Comparison of ENCODE assay signal across 9 cellular contexts in genomic region chr4:6641971-6642320, GRCh38. TPM values are rescaled to one million over a fixed set of nuclear protein-coding genes. Genes with fewer than 3 reads are reported as not detected.
DNase-seq lines count a peak whose midpoint lies in the region; ATAC-seq and TF ChIP-seq lines count a peak whose summit lies in the region.
"Had no signal": no experiment of that assay in that cellular context is flagged by ENCODE, and none has a peak within 500 bp of the region (broad histone marks: within the 10 kb centered on the region; RNA-seq: fewer than 3 reads in every experiment).

No MANE protein-coding gene starts in this region.

- H3K4me1 Mint-ChIP-seq in CD8-positive, alpha-beta memory T cell, result peaks cover 37 to 53% (median 50%) of the 10 kb centered on the region in 3 donors

- H3K9me3 ChIP-seq in CD8-positive, alpha-beta memory T cell (ENCODE audit: low read length), result no peaks in the 10 kb centered on the region
- H3K9me3 ChIP-seq in Peyer's patch, result no peaks in the 10 kb centered on the region
- no peaks in the 10 kb centered on the region for H3K9me3 ChIP-seq in ovary

- DNase-seq in CD8-positive, alpha-beta memory T cell, result no peak
- DNase-seq in Peyer's patch, result peak in 1 of 3 donors; percentile 42
- no peak for DNase-seq in epithelial cell of proximal tubule (ENCODE audit: low read depth)
- no peak for DNase-seq in ovary
- no peak for DNase-seq in NCI-H146 treated with DMSO at 0.1 percent for 48 hours (lab: John Stamatoyannopoulos, UW; ENCODE audit: unreplicated experiment)
- no peak for DNase-seq in NCI-H1436 treated with DMSO at 0.1 percent for 48 hours (lab: John Stamatoyannopoulos, UW)
- no peak for DNase-seq in activated gamma-delta T cell (lab: John Stamatoyannopoulos, UW)
- DNase-seq: SHP77 treated with DMSO at 0.1 percent for 48 hours had no signal

- peaks cover 14 to 42% (median 14%) of the 10 kb centered on the region in 3 donors for H3K36me3 Mint-ChIP-seq in CD8-positive, alpha-beta memory T cell

- H3K27ac ChIP-seq in CD8-positive, alpha-beta memory T cell (ENCODE audit: low read depth, low read length), result peak overlapping the region; percentile 96
- H3K27ac ChIP-seq in Peyer's patch (peak overlapping the region; percentile 93 to 95 (median 94)), ovary (peak overlapping the region; percentile 71 to 85)

- intact Hi-C loops in ovary (cut with DNase I), result loop anchor here in 2 of 4 donors (5.0 to 10.0 kb wide), 2 partner anchors 70 to 73 kb away; partner anchors contain the start of gene BLOC1S4 (in 1 of the 2)

- WGBS in ovary, 3 donors, result 10 to 27% (median 15%) methylated on average over 5 of the region's 5 CpGs

- H3K27me3 ChIP-seq in CD8-positive, alpha-beta memory T cell (ENCODE audit: insufficient read depth, low read length, poor library complexity, severe bottlenecking), result no peaks in the 10 kb centered on the region
- no peaks in the 10 kb centered on the region for H3K27me3 ChIP-seq in Peyer's patch
- H3K27me3 ChIP-seq in ovary, result no peaks in the 10 kb centered on the region

- no peak for TF ChIP-seq POLR2A in Peyer's patch (IDR thresholded peaks at IDR 0.05)
- no peak for TF ChIP-seq POLR2A in ovary (IDR thresholded peaks at IDR 0.05)

- H3K4me3 ChIP-seq in CD8-positive, alpha-beta memory T cell (ENCODE audit: low read length), result peak overlapping the region; percentile 98
- H3K4me3 ChIP-seq in Peyer's patch (peak overlapping the region in 3 of 4 donors; percentile 84 to 85 (median 84)), epithelial cell of proximal tubule (ENCODE audit: low read depth, low read length) (peak overlapping the region; percentile 95), ovary (peak overlapping the region; percentile 88)

- no peak for TF ChIP-seq EP300 in ovary (IDR thresholded peaks at IDR 0.05)

- peak overlapping the region; percentile 94 to 100 (median 99) for H3K4me3 Mint-ChIP-seq in CD8-positive, alpha-beta memory T cell

- H3K27me3 Mint-ChIP-seq in CD8-positive, alpha-beta memory T cell, result peaks cover 0 to 3% of the 10 kb centered on the region in 2 donors

- TF ChIP-seq CTCF in Peyer's patch (IDR thresholded peaks at IDR 0.05) (no peak), epithelial cell of proximal tubule (conservative IDR thresholded peaks at IDR 0.05; ENCODE audit: low read depth, low read length) (no peak), ovary (IDR thresholded peaks at IDR 0.05) (no peak)

- no peak for ATAC-seq in GM21381 (IDR thresholded peaks at IDR 0.05; ENCODE audit: unreplicated experiment)

- CTCF ChIA-PET in CD8-positive, alpha-beta memory T cell (lab: Charles Lee), result interaction anchor here (0.7 to 4.0 kb wide), 7 partner anchors 22 to 402 kb away, joined by 3 to 25 read pairs (median 4); partner anchors contain the start of gene TADA2B

- H3K9me3 Mint-ChIP-seq in CD8-positive, alpha-beta memory T cell, result no peaks in the 10 kb centered on the region

- peak overlapping the region; percentile 96 to 100 (median 100) for H3K27ac Mint-ChIP-seq in CD8-positive, alpha-beta memory T cell

- H3K36me3 ChIP-seq in CD8-positive, alpha-beta memory T cell (ENCODE audit: insufficient read depth, low read length), result peaks cover 19% of the 10 kb centered on the region
- H3K36me3 ChIP-seq in Peyer's patch, result peaks cover 0 to 18% (median 0%) of the 10 kb centered on the region in 3 donors
- no peaks in the 10 kb centered on the region for H3K36me3 ChIP-seq in ovary

- POLR2A ChIA-PET in CD8-positive, alpha-beta memory T cell (lab: Charles Lee), result interaction anchor here (0.5 to 4.1 kb wide), 7 partner anchors 24 to 74 kb away, joined by 3 to 51 read pairs (median 15); partner anchors contain the start of genes BLOC1S4 and MRFAP1L1

- peaks cover 31% of the 10 kb centered on the region for H3K4me1 ChIP-seq in CD8-positive, alpha-beta memory T cell (ENCODE audit: insufficient read depth, low read length)
- H3K4me1 ChIP-seq in Peyer's patch (peaks cover 5 to 25% (median 8%) of the 10 kb centered on the region in 4 donors), ovary (ENCODE audit: insufficient read depth) (peaks cover 11% of the 10 kb centered on the region)

RNA-seq across cellular contexts. Expression of gene MRFAP1, which starts 1.5 kb away (rescaled TPM):
- 100 to 1,000 TPM; 122 to 126 TPM for total RNA-seq in CD8-positive, alpha-beta memory T cell
- 175 TPM for polyA plus RNA-seq in CD8-positive, alpha-beta memory T cell
- total RNA-seq in Peyer's patch, result 100 to 1,000 TPM; 116 to 338 (median 155) TPM
- 266 and 330 TPM in 2 replicates for total RNA-seq in epithelial cell of proximal tubule
- 100 to 1,000 TPM; 154 to 367 (median 300) TPM for total RNA-seq in ovary
- 100 to 1,000 TPM; 340 to 351 TPM for polyA plus RNA-seq in ovary

RNA-seq across cellular contexts. Expression of gene S100P, which starts 51.7 kb away (rescaled TPM):
- total RNA-seq in CD8-positive, alpha-beta memory T cell, result 1 to 10 TPM; 1.0 to 1.2 TPM
- polyA plus RNA-seq in CD8-positive, alpha-beta memory T cell, result 1.7 TPM
- total RNA-seq in Peyer's patch (1 to 10 TPM in 2 of 4 donors, not detected in 2; 1.5 to 3.3 TPM), epithelial cell of proximal tubule (0.14 and 92.5 TPM in 2 replicates), ovary (1 to 10 TPM in 1 of 7 donors, under 1 TPM in 4, not detected in 2; 0.37 to 2.1 (median 0.81) TPM)
- polyA plus RNA-seq in ovary, result under 1 TPM in 1 of 2 donors, not detected in 1; 0.97 TPM
